Comparison of ENCODE assay signal across 1 cellular context in the genomic region with DNA sequence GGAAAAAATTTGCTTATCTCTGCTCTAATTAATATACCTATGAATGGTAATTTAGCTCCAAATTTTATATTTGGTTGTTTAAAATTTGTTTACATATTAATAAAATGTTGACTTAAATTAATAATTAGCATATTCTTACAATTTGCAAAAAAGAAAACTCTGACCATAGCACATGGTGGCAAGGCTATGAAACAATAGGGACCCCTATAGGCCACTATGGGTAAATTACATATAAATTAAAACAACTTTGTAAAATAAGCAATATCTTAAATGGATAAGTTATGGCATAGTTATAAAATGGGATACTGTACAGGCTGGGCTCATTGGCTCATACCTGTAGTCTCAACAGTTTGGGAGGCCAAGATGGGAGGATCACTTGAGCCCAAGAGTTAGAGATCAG.
TF ChIP-seq lines count a peak whose summit lies in the region.

No MANE protein-coding gene starts in this region.

TF ChIP-seq in WTC11, 78 proteins besides CTCF, POLR2A, EP300 and RAD21 (continued from another document):
- TF ChIP-seq ARID4B (CRISPR knock-in tag; IDR thresholded peaks at IDR 0.05; ENCODE audit: borderline replicate concordance) (no peak), FOXK1 (CRISPR knock-in tag; IDR thresholded peaks at IDR 0.05) (no peak), KAT7 (CRISPR knock-in tag; IDR thresholded peaks at IDR 0.05; ENCODE audit: borderline replicate concordance) (no peak), MAX (CRISPR knock-in tag; IDR thresholded peaks at IDR 0.05) (no peak), E2F4 (CRISPR knock-in tag; IDR thresholded peaks at IDR 0.05; ENCODE audit: borderline replicate concordance, low read depth) (no peak)
